Comparison of ENCODE assay signal across 17 cellular contexts in genomic region chr15:22869856-22870255, GRCh38. TPM values are rescaled to one million over a fixed set of nuclear protein-coding genes. Genes with fewer than 3 reads are reported as not detected.
DNase-seq lines count a peak whose midpoint lies in the region; ATAC-seq, FAIRE-seq and TF ChIP-seq lines count a peak whose summit lies in the region.
"Had no signal": no experiment of that assay in that cellular context is flagged by ENCODE, and none has a peak within 500 bp of the region (broad histone marks: within the 10 kb centered on the region; RNA-seq: fewer than 3 reads in every experiment).

No MANE protein-coding gene starts in this region.

- POLR2A ChIA-PET in H1 (lab: Charles Lee; ENCODE audit: partially characterized antibody): interaction anchor here (1.3 to 1.8 kb wide), 2 partner anchors 8 to 10 kb away, joined by 3 to 8 read pairs; no protein-coding TSS in a partner anchor

- H4K5ac ChIP-seq in H1 (ENCODE audit: insufficient read length, low read depth, low read length): no peak overlapping the region

- H3K4ac ChIP-seq in H1 (replicated peaks; ENCODE audit: insufficient read length, low read depth, low read length): no peak overlapping the region

- TF ChIP-seq CTCF in 22Rv1 (IDR thresholded peaks at IDR 0.05) (no peak), VCaP (conservative IDR thresholded peaks at IDR 0.05) (no peak), H1 (IDR thresholded peaks at IDR 0.05; ENCODE audit: control extremely low read depth in 1 of 3, insufficient read depth in 1 of 3, low read depth in 1 of 3, low read length in 3 of 3) (no peak)

- no peak for DNase-seq in H1 (ENCODE audit: low read depth in 1 of 2, low spot score in 2 of 2)
- no peak for DNase-seq in EL
- DNase-seq in NOMO-1 (lab: John Stamatoyannopoulos, UW; ENCODE audit: unreplicated experiment in 2 of 2): no peak
- DNase-seq: ACHN; CD4-positive, alpha-beta memory T cell; DMS79 treated with DMSO at 0.1 percent for 48 hours; GM23248; H7 had no signal

- H2BK20ac ChIP-seq in H1 (ENCODE audit: low read length): no peak overlapping the region

- FAIRE-seq in H1 (lab: Jason Lieb, UNC): no peak
- FAIRE-seq: A204.1, G401.6, GM12892 had no signal

- H2BK12ac ChIP-seq in H1 (ENCODE audit: low read depth, low read length): no peak overlapping the region

- TF ChIP-seq RAD21 in H1 (IDR thresholded peaks at IDR 0.05 in 1 of 2, conservative IDR thresholded peaks at IDR 0.05 in 1 of 2; ENCODE audit: low read depth in 2 of 2, low read length in 2 of 2): no peak

- peak overlapping the region; percentile 44 for H3K27ac ChIP-seq in 22Rv1
- peak overlapping the region; percentile 65 for H3K27ac ChIP-seq in VCaP
- no peak overlapping the region for H3K27ac ChIP-seq in H1 (ENCODE audit: low read depth, low read length)
- H3K27ac ChIP-seq: C4-2B, GM23248 had no signal

- H3K9ac ChIP-seq in H1 (replicated peaks in 1 of 4; ENCODE audit: extremely low read depth in 1 of 4, low read depth in 3 of 4, low read length in 3 of 4): no peak overlapping the region
- H3K9ac ChIP-seq: GM23248 had no signal

- H3K79me1 ChIP-seq in H1 (ENCODE audit: low read depth, low read length): no peaks in the 10 kb centered on the region

- peaks cover 0 to 4% of the 10 kb centered on the region in 2 experiments for H4K20me1 ChIP-seq in H1 (replicated peaks in 1 of 2; ENCODE audit: control insufficient read depth in 1 of 2, insufficient read depth in 2 of 2, low read length in 2 of 2)

- H3K27me3 ChIP-seq in H1 (replicated peaks in 1 of 4; ENCODE audit: control insufficient read depth in 3 of 4, extremely low read depth in 1 of 4, insufficient read depth in 3 of 4, low read length in 3 of 4): no peaks in the 10 kb centered on the region

- no peak overlapping the region for H2AFZ ChIP-seq in H1 (ENCODE audit: low read length)
- H2AFZ ChIP-seq: GM23248 had no signal

- no peak overlapping the region for H2BK120ac ChIP-seq in H1 (replicated peaks; ENCODE audit: low read depth, low read length)

- no peak overlapping the region for H3K14ac ChIP-seq in H1 (ENCODE audit: insufficient read length)

- no peaks in the 10 kb centered on the region for H3K79me2 ChIP-seq in H1 (ENCODE audit: control insufficient read depth in 1 of 2, insufficient read depth in 2 of 2, low read length in 2 of 2)

- H4K8ac ChIP-seq in H1 (ENCODE audit: extremely low read depth, insufficient read depth, low read length): no peak overlapping the region

- no peak overlapping the region for H3K4me3 ChIP-seq in H1 (ENCODE audit: extremely low read depth in 1 of 4, insufficient read depth in 2 of 4, low read depth in 3 of 4, low read length in 4 of 4)
- H3K4me3 ChIP-seq: GM23248 had no signal

- CTCF ChIA-PET in H1 (lab: Charles Lee; ENCODE audit: partially characterized antibody): no interaction called here

- H3K18ac ChIP-seq in H1 (ENCODE audit: extremely low read depth, low read length): no peak overlapping the region

- ATAC-seq in GM18505 (IDR thresholded peaks at IDR 0.05; ENCODE audit: unreplicated experiment): no peak
- ATAC-seq in HG03571 (IDR thresholded peaks at IDR 0.05; ENCODE audit: unreplicated experiment): no peak
- ATAC-seq: HCT116 had no signal

- peaks cover 0 to 6% (median 5%) of the 10 kb centered on the region in 4 experiments; a peak in 4 of 7 replicates for H3K4me1 ChIP-seq in H1 (replicated peaks in 1 of 4; ENCODE audit: control insufficient read depth in 3 of 4, insufficient read depth in 4 of 4, low read length in 3 of 4)

- no peaks in the 10 kb centered on the region for H3K9me3 ChIP-seq in H1 (ENCODE audit: insufficient read depth in 2 of 2, low read depth in 1 of 2, low read length in 1 of 2)

- peaks cover 9 to 38% (median 22%) of the 10 kb centered on the region in 4 experiments for H3K36me3 ChIP-seq in H1 (ENCODE audit: control insufficient read depth in 2 of 4, insufficient read depth in 4 of 4, low read length in 3 of 4)

- no peak overlapping the region for H2BK15ac ChIP-seq in H1 (ENCODE audit: low read length)

- no peak for TF ChIP-seq EP300 in H1 (IDR thresholded peaks at IDR 0.05; ENCODE audit: borderline replicate concordance in 1 of 2, low read depth in 2 of 2, low read length in 2 of 2)

- H4K91ac ChIP-seq in H1 (replicated peaks; ENCODE audit: insufficient read length, low read length): no peak overlapping the region

- no peak overlapping the region for H3K4me2 ChIP-seq in H1 (ENCODE audit: insufficient read depth in 1 of 2, low read depth in 2 of 2, low read length in 2 of 2)

- H3K56ac ChIP-seq in H1 (replicated peaks; ENCODE audit: insufficient read length, low read depth, low read length): no peak overlapping the region

- 96% methylated on average over 12 of the region's 12 CpGs; no CpG with 5 or more reads in 1 of the 2 experiments for WGBS in H1 (ENCODE audit: extremely low coverage in 1 of 2, insufficient coverage in 1 of 2, insufficient read length in 1 of 2, insufficient replicate concordance in 2 of 2, low coverage in 1 of 2, low lambda C conversion rate in 2 of 2, missing lambda C conversion rate in 1 of 2), 2 experiments

- TF ChIP-seq POLR2A in GM18505 (IDR thresholded peaks at IDR 0.05; ENCODE audit: borderline replicate concordance, extremely low read depth, insufficient read depth, insufficient read length): peak; percentile 35
- no peak for TF ChIP-seq POLR2A in H1 (IDR thresholded peaks at IDR 0.05; ENCODE audit: control extremely low read depth in 1 of 2, low read depth in 2 of 2, low read length in 2 of 2)

- H3K23ac ChIP-seq in H1 (ENCODE audit: insufficient read length): no peak overlapping the region

- H2BK5ac ChIP-seq in H1 (ENCODE audit: low read depth, low read length): no peak overlapping the region

- no peaks in the 10 kb centered on the region for H3K23me2 ChIP-seq in H1 (ENCODE audit: low read depth, low read length)

- H2AK5ac ChIP-seq in H1 (ENCODE audit: low read depth, low read length): no peak overlapping the region

TF ChIP-seq in H1, 55 proteins besides CTCF, POLR2A, EP300 and RAD21:
- TF ChIP-seq POLR2AphosphoS5 (IDR thresholded peaks at IDR 0.05; ENCODE audit: low read depth, low read length) (peak; percentile 57; the same call in 1 of the 2 replicates), TAF7 (optimal IDR thresholded peaks at IDR 0.05; ENCODE audit: borderline replicate concordance, low read depth, low read length) (no peak), ASH2L (IDR thresholded peaks at IDR 0.05; ENCODE audit: low read length) (no peak)

RNA-seq across cellular contexts. Expression of gene NIPA2, which starts 31.4 kb away (rescaled TPM):
- total RNA-seq in H1 (2021; fragmentation: NEBNext Ultra II Directional; extraction: Animal tissue kit (Norgen Biotek cat#: 25700)): 77.4 and 81.7 TPM in 2 replicates
- 30.3 and 38.5 TPM in 2 replicates for polyA plus RNA-seq in H1 (2011; rRNA removed)
- polyA plus RNA-seq in H1 (2011; cell fraction: cytosol; rRNA removed): 41.3 TPM
- polyA plus RNA-seq in H1 (2011; cell fraction: nucleus; rRNA removed): 20.3 TPM
- 42.1 to 54.4 TPM (median 45.9 TPM) in 4 replicates for polyA plus RNA-seq in H1 (2012, experiment 1 of 2)
- polyA plus RNA-seq in H1 (2012, experiment 2 of 2): 14.2 TPM
- polyA plus RNA-seq in H1 (2013, experiment 1 of 2): 70.7 TPM
- 77.5 TPM for polyA plus RNA-seq in H1 (2013, experiment 2 of 2)
- polyA minus RNA-seq in H1 (2011; rRNA and poly(A)+ RNA removed): 30.2 and 31.6 TPM in 2 replicates
- 44.5 TPM for polyA minus RNA-seq in H1 (2011; cell fraction: cytosol; rRNA and poly(A)+ RNA removed)
- polyA minus RNA-seq in H1 (2011; cell fraction: nucleus; rRNA and poly(A)+ RNA removed): 48.6 TPM
